In genomic region chr9:89425024-89425805, GRCh38 we compare ENCODE assay signal across 1 cellular context.
TF ChIP-seq lines count a peak whose summit lies in the region.

No MANE protein-coding gene starts in this region.

TF ChIP-seq in WTC11, 78 proteins besides CTCF, POLR2A, EP300 and RAD21 (continued from another document):
- no peak for TF ChIP-seq ZSCAN18 (CRISPR knock-in tag; IDR thresholded peaks at IDR 0.05)
- TF ChIP-seq PRDM15 (CRISPR knock-in tag; IDR thresholded peaks at IDR 0.05) = no peak
- no peak for TF ChIP-seq ATF2 (CRISPR knock-in tag; IDR thresholded peaks at IDR 0.05; ENCODE audit: borderline replicate concordance, low read depth)
- TF ChIP-seq ZNF281 (CRISPR knock-in tag; IDR thresholded peaks at IDR 0.05) = no peak
- no peak for TF ChIP-seq ELF4 (CRISPR knock-in tag; IDR thresholded peaks at IDR 0.05; ENCODE audit: low read depth)
- no peak for TF ChIP-seq ZNF396 (CRISPR knock-in tag; IDR thresholded peaks at IDR 0.05; ENCODE audit: borderline replicate concordance)
- no peak for TF ChIP-seq CREB1 (CRISPR knock-in tag; IDR thresholded peaks at IDR 0.05)
- TF ChIP-seq E2F5 (CRISPR knock-in tag; IDR thresholded peaks at IDR 0.05) = no peak
